ENCODE assay signal across 16 cellular contexts in genomic region chr2:199329466-199329865, GRCh38.
DNase-seq lines count a peak whose midpoint lies in the region; ATAC-seq and TF ChIP-seq lines count a peak whose summit lies in the region.
"Had no signal": no experiment of that assay in that cellular context is flagged by ENCODE, and none has a peak within 500 bp of the region (broad histone marks: within the 10 kb centered on the region; RNA-seq: fewer than 3 reads in every experiment).

No MANE protein-coding gene starts in this region.

- intact Hi-C loops in OCI-LY7 (cut with micrococcal nuclease; ENCODE audit: unreplicated experiment) = no loop called here

- H3K4me1 ChIP-seq in OCI-LY7 (ENCODE audit: insufficient read depth, low read length, poor library complexity, severe bottlenecking) = peaks cover 54% of the 10 kb centered on the region

- no peak for ATAC-seq in stimulated activated effector memory CD8-positive, alpha-beta T cell treated with anti-CD3 and anti-CD28 coated beads, Interleukin-12 subunit alpha, Interleukin-12 subunit beta, amount 100 ng/mL, for 72 hours
- ATAC-seq: HCT116, K562, Right ventricle myocardium inferior had no signal

- BruUV-seq in OCI-LY7 (replicated peaks; lab: Mats Ljungman, UMichigan) = no TSS peak

- H3K9me3 Mint-ChIP-seq in immature natural killer cell = peaks cover 0 to 2% (median 0%) of the 10 kb centered on the region in 6 donors
- no peaks in the 10 kb centered on the region for H3K9me3 Mint-ChIP-seq in stimulated activated effector memory CD8-positive, alpha-beta T cell treated with anti-CD3 and anti-CD28 coated beads, Interleukin-12 subunit alpha, Interleukin-12 subunit beta, amount 100 ng/mL, for 72 hours

- H4K20me1 ChIP-seq in OCI-LY7 (ENCODE audit: insufficient read depth, low read length) = no peaks in the 10 kb centered on the region

- H3K9me3 ChIP-seq in OCI-LY7 (ENCODE audit: low read length) = no peaks in the 10 kb centered on the region

- CTCF ChIA-PET in OCI-LY7 (lab: Charles Lee; ENCODE audit: unreplicated experiment) = no interaction called here

- H3K4me3 ChIP-seq in OCI-LY7 (ENCODE audit: low read depth, low read length, poor library complexity, severe bottlenecking) = no peak overlapping the region
- H3K4me3 ChIP-seq in choroid plexus epithelial cell (ENCODE audit: low read depth, low read length) = no peak overlapping the region
- H3K4me3 ChIP-seq: K562 had no signal

- DNase-seq in H4 (ENCODE audit: low spot score) (peak; percentile 39), OCI-LY7 (ENCODE audit: low spot score) (no peak), choroid plexus epithelial cell (ENCODE audit: low read depth) (peak; percentile 26), lung microvascular endothelial cell (ENCODE audit: low read depth in 2 of 2) (peak; percentile 10 to 32), nucleus accumbens (lab: John Stamatoyannopoulos, UW) (no peak), immature natural killer cell (no peak)
- DNase-seq in stimulated activated CD4-positive, alpha-beta T cell treated with anti-CD3 and anti-CD28 coated beads, Interleukin-2, amount 100 ng/mL, for 48 hours = no peak
- no peak for DNase-seq in stimulated activated effector memory CD8-positive, alpha-beta T cell treated with anti-CD3 and anti-CD28 coated beads, Interleukin-12 subunit alpha, Interleukin-12 subunit beta, amount 100 ng/mL, for 72 hours (ENCODE audit: low spot score in 2 of 2)
- DNase-seq: CD4-positive, CD25-positive, alpha-beta regulatory T cell; DMS53; NCI-H1105; NCI-H187 treated with DMSO at 0.1 percent for 48 hours had no signal

- no peaks in the 10 kb centered on the region for H3K27me3 Mint-ChIP-seq in immature natural killer cell (ENCODE audit: low read depth in 3 of 3)
- H3K27me3 Mint-ChIP-seq: B cell; CD4-positive, CD25-positive, alpha-beta regulatory T cell had no signal

- H3K79me2 ChIP-seq in OCI-LY7 (ENCODE audit: insufficient read depth, low read depth, low read length) = no peaks in the 10 kb centered on the region

- no peaks in the 10 kb centered on the region for H3K9me2 ChIP-seq in OCI-LY7 (ENCODE audit: insufficient read depth, low read length)

- H3K4me2 ChIP-seq in OCI-LY7 (ENCODE audit: low read length) = peak overlapping the region; percentile 65

- no peak overlapping the region for H3K4me3 Mint-ChIP-seq in immature natural killer cell
- no peak overlapping the region for H3K4me3 Mint-ChIP-seq in stimulated activated effector memory CD8-positive, alpha-beta T cell treated with anti-CD3 and anti-CD28 coated beads, Interleukin-12 subunit alpha, Interleukin-12 subunit beta, amount 100 ng/mL, for 72 hours
- H3K4me3 Mint-ChIP-seq: B cell; CD4-positive, CD25-positive, alpha-beta regulatory T cell had no signal

- H3K36me3 ChIP-seq in OCI-LY7 (ENCODE audit: insufficient read depth, low read length) = peaks cover 44% of the 10 kb centered on the region

- TF ChIP-seq CTCF in OCI-LY7 (conservative IDR thresholded peaks at IDR 0.05; ENCODE audit: low read length) = no peak
- TF ChIP-seq CTCF in choroid plexus epithelial cell (conservative IDR thresholded peaks at IDR 0.05; ENCODE audit: low read depth, low read length) = no peak

- POLR2A ChIA-PET in OCI-LY7 (lab: Charles Lee) = interaction anchor here (0.7 to 1.1 kb wide), 3 partner anchors 20 to 854 kb away, joined by 3 to 4 read pairs (median 3); no protein-coding TSS in a partner anchor

- peak overlapping the region; percentile 53; the same call in 1 of the 2 replicates for H2AFZ ChIP-seq in OCI-LY7 (ENCODE audit: low read length)

- peaks cover 0 to 6% (median 0%) of the 10 kb centered on the region in 3 donors for H3K36me3 Mint-ChIP-seq in immature natural killer cell
- no peaks in the 10 kb centered on the region for H3K36me3 Mint-ChIP-seq in stimulated activated effector memory CD8-positive, alpha-beta T cell treated with anti-CD3 and anti-CD28 coated beads, Interleukin-12 subunit alpha, Interleukin-12 subunit beta, amount 100 ng/mL, for 72 hours
- H3K36me3 Mint-ChIP-seq: CD4-positive, CD25-positive, alpha-beta regulatory T cell had no signal

- H3K27ac ChIP-seq in OCI-LY7 (ENCODE audit: low read depth, low read length, poor library complexity, severe bottlenecking) = peak overlapping the region; percentile 53

- H3K27ac Mint-ChIP-seq in immature natural killer cell = no peak overlapping the region
- H3K27ac Mint-ChIP-seq in stimulated activated effector memory CD8-positive, alpha-beta T cell treated with anti-CD3 and anti-CD28 coated beads, Interleukin-12 subunit alpha, Interleukin-12 subunit beta, amount 100 ng/mL, for 72 hours = no peak overlapping the region
- H3K27ac Mint-ChIP-seq: B cell; CD4-positive, CD25-positive, alpha-beta regulatory T cell had no signal

- H3K4me1 Mint-ChIP-seq in immature natural killer cell = no peaks in the 10 kb centered on the region
- no peaks in the 10 kb centered on the region for H3K4me1 Mint-ChIP-seq in stimulated activated effector memory CD8-positive, alpha-beta T cell treated with anti-CD3 and anti-CD28 coated beads, Interleukin-12 subunit alpha, Interleukin-12 subunit beta, amount 100 ng/mL, for 72 hours
- H3K4me1 Mint-ChIP-seq: B cell; CD4-positive, CD25-positive, alpha-beta regulatory T cell had no signal

Comparison
In these comparisons a context has a peak if more than half of its experiments do, and no peak if none do; other contexts are left out.
1. DNase-seq: peak in H4 (single experiment), choroid plexus epithelial cell (single experiment) and lung microvascular endothelial cell (2 of 2); none in OCI-LY7 (single experiment), nucleus accumbens (0 of 56), immature natural killer cell (0 of 3), stimulated activated CD4-positive, alpha-beta T cell treated with anti-CD3 and anti-CD28 coated beads, Interleukin-2, amount 100 ng/mL, for 48 hours (0 of 2) and stimulated activated effector memory CD8-positive, alpha-beta T cell treated with anti-CD3 and anti-CD28 coated beads, Interleukin-12 subunit alpha, Interleukin-12 subunit beta, amount 100 ng/mL, for 72 hours (0 of 2).